Comparison of ENCODE assay signal across 25 cellular contexts in genomic region chr14:59895721-59896120, GRCh38. TPM values are rescaled to one million over a fixed set of nuclear protein-coding genes. Genes with fewer than 3 reads are reported as not detected.
"Had no signal": no experiment of that assay in that cellular context is flagged by ENCODE, and none has a peak within 500 bp of the region (broad histone marks: within the 10 kb centered on the region; RNA-seq: fewer than 3 reads in every experiment).

No MANE protein-coding gene starts in this region.

- H2AFZ ChIP-seq: PC-9 had no signal

- H3K4me3 Mint-ChIP-seq: activated CD8-positive, alpha-beta T cell treated with anti-CD3 and anti-CD28 coated beads, Interleukin-2, amount 10 ng/mL, durations not matched to agents 7 days and 5 days; activated naive CD4-positive, alpha-beta T cell treated with anti-CD3 and anti-CD28 coated beads, Interleukin-2, amount 50 U/mL, for 24 hours; T-helper 1 cell treated with Interleukin-12 subunit alpha and Interleukin-12 subunit beta and Interleukin-4 antibody, amounts not matched to agents 30 μg/mL and 1 μg/mL, for 36 hours had no signal

- FAIRE-seq: bronchial epithelial cell had no signal

- H3K27ac Mint-ChIP-seq: activated CD8-positive, alpha-beta T cell treated with anti-CD3 and anti-CD28 coated beads, Interleukin-2, amount 10 ng/mL, durations not matched to agents 7 days and 5 days; activated naive CD4-positive, alpha-beta T cell treated with anti-CD3 and anti-CD28 coated beads, Interleukin-2, amount 50 U/mL, for 24 hours; T-helper 1 cell treated with Interleukin-12 subunit alpha and Interleukin-12 subunit beta and Interleukin-4 antibody, amounts not matched to agents 30 μg/mL and 1 μg/mL, for 36 hours had no signal

- H3K36me3 Mint-ChIP-seq: activated naive CD4-positive, alpha-beta T cell treated with anti-CD3 and anti-CD28 coated beads, Interleukin-2, amount 50 U/mL, for 24 hours had no signal

- H3K36me3 ChIP-seq: ascending aorta, MG63 had no signal

- H3K9me3 ChIP-seq: ascending aorta, body of pancreas, MG63 had no signal

- H3K4me1 ChIP-seq: ascending aorta, body of pancreas had no signal

- H3K4me3 ChIP-seq: ascending aorta, body of pancreas, MG63, PC-9 had no signal

- H3K4me2 ChIP-seq: PC-9 had no signal

- H3K4me1 Mint-ChIP-seq: activated naive CD4-positive, alpha-beta T cell treated with anti-CD3 and anti-CD28 coated beads, Interleukin-2, amount 50 U/mL, for 24 hours had no signal

- H3K27me3 ChIP-seq: ascending aorta, body of pancreas, MG63 had no signal

- ATAC-seq: activated CD8-positive, alpha-beta T cell treated with anti-CD3 and anti-CD28 coated beads, Interleukin-2, amount 10 ng/mL, durations not matched to agents 7 days and 5 days; body of pancreas had no signal

- H3K9me3 Mint-ChIP-seq: activated naive CD4-positive, alpha-beta T cell treated with anti-CD3 and anti-CD28 coated beads, Interleukin-2, amount 50 U/mL, for 24 hours; T-helper 1 cell treated with Interleukin-12 subunit alpha and Interleukin-12 subunit beta and Interleukin-4 antibody, amounts not matched to agents 30 μg/mL and 1 μg/mL, for 36 hours had no signal

- DNase-seq: activated CD4-positive, alpha-beta T cell treated with anti-CD3 and anti-CD28 coated beads for 48 hours; activated CD4-positive, alpha-beta T cell treated with anti-CD3 and anti-CD28 coated beads, Interleukin-2, amount 50 U/mL, for 4 hours; activated CD4-positive, CD25-positive, alpha-beta regulatory T cell treated with anti-CD3 and anti-CD28 coated beads, Interleukin-2, amount 50 U/mL, for 72 hours; activated CD8-positive, alpha-beta memory T cell treated with anti-CD3 and anti-CD28 coated beads, Interleukin-2, amount 50 U/mL, for 48 hours; activated CD8-positive, alpha-beta T cell treated with anti-CD3 and anti-CD28 coated beads, Interleukin-2, amount 10 ng/mL, durations not matched to agents 7 days and 5 days; activated T-cell treated with anti-CD3 and anti-CD28 coated beads, Interleukin-2, amount 50 U/mL, for 1 hour; body of pancreas; central memory CD4-positive, alpha-beta T cell; MG63; NCI-H1105; NCI-H1436; NCI-H187; NCI-H2081; NCI-H2171 treated with DMSO at 0.1 percent for 48 hours; NCI-H226; NCI-H510A; NCI-H526 treated with DMSO at 0.1 percent for 48 hours; PC-9; SHP77 treated with DMSO at 0.1 percent for 48 hours had no signal

- H3K27ac ChIP-seq: ascending aorta, body of pancreas, PC-9 had no signal

RNA-seq across cellular contexts. Expression of gene LRRC9, which starts 24.2 kb away (rescaled TPM):
- total RNA-seq: activated CD8-positive, alpha-beta T cell treated with anti-CD3 and anti-CD28 coated beads, Interleukin-2, amount 10 ng/mL, durations not matched to agents 7 days and 5 days; ascending aorta; body of pancreas; bronchial epithelial cell; chondrocyte; PC-9; SK-MEL-5 had no signal

RNA-seq across cellular contexts. Expression of gene RTN1, which starts 25.1 kb away (rescaled TPM):
- total RNA-seq: activated CD8-positive, alpha-beta T cell treated with anti-CD3 and anti-CD28 coated beads, Interleukin-2, amount 10 ng/mL, durations not matched to agents 7 days and 5 days; bronchial epithelial cell; PC-9; SK-MEL-5 had no signal
